Comparison of ENCODE assay signal across 1 cellular context in genomic region chr14:77139540-77140342, GRCh38.
A peak's percentile ranks its signal among the peaks of the same experiment; 100 is the strongest.
TF ChIP-seq lines count a peak whose summit lies in the region.

No MANE protein-coding gene starts in this region.

TF ChIP-seq in HepG2, 621 proteins besides CTCF, POLR2A, EP300 and RAD21 (continued from another document):
- TF ChIP-seq HMGXB3 (CRISPR knock-in tag; IDR thresholded peaks at IDR 0.05; ENCODE audit: borderline replicate concordance) = no peak
- TF ChIP-seq ZNF674 (CRISPR knock-in tag; IDR thresholded peaks at IDR 0.05; ENCODE audit: low read depth) = no peak
- TF ChIP-seq KDM2A (CRISPR knock-in tag; IDR thresholded peaks at IDR 0.05; ENCODE audit: borderline replicate concordance, low read depth) = peak; percentile 30; the same call in 1 of the 2 replicates
- no peak for TF ChIP-seq ZFP41 (CRISPR knock-in tag; IDR thresholded peaks at IDR 0.05; ENCODE audit: borderline replicate concordance)
- TF ChIP-seq PRMT3 (CRISPR knock-in tag; IDR thresholded peaks at IDR 0.05; ENCODE audit: borderline replicate concordance, low read depth) = 0 out of 2 replicates have a peak, but pooled peaks have one; percentile 38
- TF ChIP-seq POGK (CRISPR knock-in tag; conservative IDR thresholded peaks at IDR 0.05) = 0 out of 2 replicates have a peak, but pooled peaks have one; percentile 5
- TF ChIP-seq MTERF4 (CRISPR knock-in tag; IDR thresholded peaks at IDR 0.05) = no peak
- TF ChIP-seq MYC (CRISPR knock-in tag; IDR thresholded peaks at IDR 0.05; ENCODE audit: borderline replicate concordance) = peak; percentile 45; the same call in 1 of the 2 replicates
- TF ChIP-seq ZNF777 (CRISPR knock-in tag; IDR thresholded peaks at IDR 0.05) = 0 out of 2 replicates have a peak, but pooled peaks have one; percentile 36
- TF ChIP-seq CENPBD1 (CRISPR knock-in tag; IDR thresholded peaks at IDR 0.05; ENCODE audit: borderline replicate concordance, low read depth) = no peak
- TF ChIP-seq NFIC (IDR thresholded peaks at IDR 0.05; ENCODE audit: low read length) = no peak
- TF ChIP-seq ZNF138 (CRISPR knock-in tag; IDR thresholded peaks at IDR 0.05; ENCODE audit: low read depth) = no peak
TF ChIP-seq in HepG2: peak in this region for 18.
